ENCODE assay signal across 27 cellular contexts in the genomic region with DNA sequence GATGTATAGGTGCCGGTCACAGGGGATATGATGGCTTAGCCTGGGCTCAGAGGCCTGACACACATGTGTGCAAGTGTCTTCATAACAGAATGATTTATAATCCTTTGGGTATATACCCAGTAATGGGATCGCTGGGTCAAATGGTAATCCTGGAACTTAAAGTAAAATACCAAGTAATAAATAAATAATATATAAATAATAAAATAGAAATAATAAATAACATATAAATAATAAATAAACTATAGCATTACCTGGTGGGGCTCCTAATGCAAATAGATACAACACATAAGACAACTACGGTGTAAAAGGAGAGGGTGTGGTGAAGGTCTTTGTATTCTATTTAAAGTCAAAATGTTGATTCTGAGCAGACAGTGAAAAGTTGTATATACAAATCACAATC.
"Had no signal": no experiment of that assay in that cellular context is flagged by ENCODE, and none has a peak within 500 bp of the region (broad histone marks: within the 10 kb centered on the region; RNA-seq: fewer than 3 reads in every experiment).

No MANE protein-coding gene starts in this region.

- H3K36me3 Mint-ChIP-seq: naive B cell; naive thymus-derived CD8-positive, alpha-beta T cell; natural killer cell treated with Interleukin-12 subunit alpha and Interleukin-12 subunit beta and Interleukin-15 and Interleukin-18, amount 100 ng/mL, for 72 hours; neural progenitor cell; stimulated activated memory B cell treated with anti-CD40 and anti-IgM and Interleukin-4, amounts not matched to agents 10 μg/mL and 1 μg/mL and 100 μg/mL, for 72 hours; type B pancreatic cell had no signal

- H3K4me3 Mint-ChIP-seq: naive thymus-derived CD8-positive, alpha-beta T cell; natural killer cell treated with Interleukin-12 subunit alpha and Interleukin-12 subunit beta and Interleukin-15 and Interleukin-18, amount 100 ng/mL, for 72 hours; neural progenitor cell; stimulated activated memory B cell treated with anti-CD40 and anti-IgM and Interleukin-4, amounts not matched to agents 10 μg/mL and 1 μg/mL and 100 μg/mL, for 72 hours; stimulated activated naive CD8-positive, alpha-beta T cell treated with anti-CD3 and anti-CD28 coated beads, Interleukin-15, amount 100 ng/mL, for 72 hours; type B pancreatic cell had no signal

- H3K27ac Mint-ChIP-seq: naive thymus-derived CD8-positive, alpha-beta T cell; natural killer cell treated with Interleukin-12 subunit alpha and Interleukin-12 subunit beta and Interleukin-15 and Interleukin-18, amount 100 ng/mL, for 72 hours; neural progenitor cell; stimulated activated memory B cell treated with anti-CD40 and anti-IgM and Interleukin-4, amounts not matched to agents 10 μg/mL and 1 μg/mL and 100 μg/mL, for 72 hours; type B pancreatic cell had no signal

- DNase-seq: naive B cell; naive thymus-derived CD8-positive, alpha-beta T cell; occipital lobe; ovary; posterior cingulate gyrus; retina; right lobe of liver; sigmoid colon; small intestine; stimulated activated CD4-positive, alpha-beta T cell treated with anti-CD3 and anti-CD28 coated beads, Interleukin-15, amount 100 ng/mL, for 24 hours; stimulated activated CD4-positive, alpha-beta T cell treated with anti-CD3 and anti-CD28 coated beads, Interleukin-2, amount 100 ng/mL, for 24 hours; stimulated activated CD4-positive, alpha-beta T cell treated with anti-CD3 and anti-CD28 coated beads, Interleukin-2, amount 100 ng/mL, for 48 hours; stimulated activated CD4-positive, alpha-beta T cell treated with anti-CD3 and anti-CD28 coated beads, Interleukin-4, amount 100 ng/mL, for 24 hours; stimulated activated CD8-positive, alpha-beta memory T cell treated with anti-CD3 and anti-CD28 coated beads, Interleukin-4, amount 100 ng/mL, for 48 hours; stimulated activated naive CD4-positive, alpha-beta T cell; stimulated activated naive CD8-positive, alpha-beta T cell treated with anti-CD3 and anti-CD28 coated beads, Interleukin-15, amount 100 ng/mL, for 72 hours; stimulated activated naive CD8-positive, alpha-beta T cell treated with anti-CD3 and anti-CD28 coated beads, Interleukin-15, Interleukin-2, amounts not matched to agents 100 U/mL and 50 U/mL, for 24 hours; substantia nigra; testis; tibial artery; transverse colon; upper lobe of right lung; uterus had no signal

- ATAC-seq: naive thymus-derived CD8-positive, alpha-beta T cell; natural killer cell treated with Interleukin-12 subunit alpha and Interleukin-12 subunit beta and Interleukin-15 and Interleukin-18, amount 100 ng/mL, for 72 hours; right lobe of liver; stimulated activated memory B cell treated with anti-CD40 and anti-IgM and Interleukin-4, amounts not matched to agents 10 μg/mL and 1 μg/mL and 100 μg/mL, for 72 hours; stimulated activated naive CD8-positive, alpha-beta T cell treated with anti-CD3 and anti-CD28 coated beads, Interleukin-15, amount 100 ng/mL, for 72 hours; stimulated activated naive CD8-positive, alpha-beta T cell treated with anti-CD3 and anti-CD28 coated beads, Interleukin-15, Interleukin-2, amounts not matched to agents 100 U/mL and 50 U/mL, for 24 hours; upper lobe of right lung had no signal

- H3K9me3 Mint-ChIP-seq: naive thymus-derived CD8-positive, alpha-beta T cell; natural killer cell treated with Interleukin-12 subunit alpha and Interleukin-12 subunit beta and Interleukin-15 and Interleukin-18, amount 100 ng/mL, for 72 hours; stimulated activated memory B cell treated with anti-CD40 and anti-IgM and Interleukin-4, amounts not matched to agents 10 μg/mL and 1 μg/mL and 100 μg/mL, for 72 hours; stimulated activated naive CD8-positive, alpha-beta T cell treated with anti-CD3 and anti-CD28 coated beads, Interleukin-15, amount 100 ng/mL, for 72 hours; type B pancreatic cell had no signal

- H3K4me1 Mint-ChIP-seq: naive B cell; naive thymus-derived CD8-positive, alpha-beta T cell; stimulated activated memory B cell treated with anti-CD40 and anti-IgM and Interleukin-4, amounts not matched to agents 10 μg/mL and 1 μg/mL and 100 μg/mL, for 72 hours; stimulated activated naive CD8-positive, alpha-beta T cell treated with anti-CD3 and anti-CD28 coated beads, Interleukin-15, amount 100 ng/mL, for 72 hours had no signal
